Comparison of ENCODE assay signal across 16 cellular contexts in the genomic region with DNA sequence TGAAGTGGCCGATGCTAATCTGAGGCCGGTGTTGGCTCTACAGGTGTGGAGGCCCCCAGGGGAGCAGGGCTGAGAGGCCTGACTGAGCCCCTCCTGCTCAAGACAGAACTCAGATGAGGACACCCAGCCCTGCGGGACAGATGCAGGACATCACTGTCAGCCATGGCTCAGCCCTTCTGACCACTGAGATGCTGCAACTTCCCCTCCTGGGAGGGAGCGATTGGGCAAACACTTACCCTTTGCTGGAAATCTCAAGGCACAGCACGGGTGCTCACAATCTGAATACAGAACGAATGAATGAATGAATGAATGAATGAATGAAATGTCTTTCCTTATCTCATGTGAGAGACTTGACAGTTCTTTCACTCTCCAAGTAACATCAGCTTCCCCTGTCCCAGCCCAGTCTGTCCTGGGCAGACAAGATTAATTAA. TPM values are rescaled to one million over a fixed set of nuclear protein-coding genes. Genes with fewer than 3 reads are reported as not detected.
A peak's percentile ranks its signal among the peaks of the same experiment; 100 is the strongest.
DNase-seq lines count a peak whose midpoint lies in the region; ATAC-seq and TF ChIP-seq lines count a peak whose summit lies in the region.
"Had no signal": no experiment of that assay in that cellular context is flagged by ENCODE, and none has a peak within 500 bp of the region (broad histone marks: within the 10 kb centered on the region; RNA-seq: fewer than 3 reads in every experiment).

No MANE protein-coding gene starts in this region.

- H3K9ac ChIP-seq in BLaER1 treated with 17β-estradiol and CSF1 and Interleukin-3, amounts not matched to agents 10 nM and 100 nM, result peak overlapping the region; percentile 12 to 92 (median 67); a peak in 19 of 22 replicates

- H3K36me3 ChIP-seq in BLaER1 treated with 17β-estradiol and CSF1 and Interleukin-3, amounts not matched to agents 10 nM and 100 nM, result peaks cover 0 to 33% (median 10%) of the 10 kb centered on the region in 11 experiments; a peak in 10 of 22 replicates
- H3K36me3 ChIP-seq: uterus had no signal

- peaks cover 63 to 100% (median 79%) of the 10 kb centered on the region in 10 experiments for H3K4me1 ChIP-seq in BLaER1 treated with 17β-estradiol and CSF1 and Interleukin-3, amounts not matched to agents 10 nM and 100 nM
- H3K4me1 ChIP-seq: uterus had no signal

- no peaks in the 10 kb centered on the region for H3K27me3 ChIP-seq in BLaER1 treated with 17β-estradiol and CSF1 and Interleukin-3, amounts not matched to agents 10 nM and 100 nM
- H3K27me3 ChIP-seq: uterus had no signal

- H3K9me3 Mint-ChIP-seq in natural killer cell, result no peaks in the 10 kb centered on the region
- no peaks in the 10 kb centered on the region for H3K9me3 Mint-ChIP-seq in activated T-helper 1 cell treated with anti-CD3 and anti-CD28 coated beads, Interleukin-12 subunit alpha, Interleukin-12 subunit beta, Interleukin-2, Interleukin-4 antibody, amounts not matched to agents 30 ng/mL and 10 ng/mL and 1 ng/mL, durations not matched to agents 14 hours and 24 hours and 36 hours

- H3K36me3 Mint-ChIP-seq in natural killer cell, result no peaks in the 10 kb centered on the region
- no peaks in the 10 kb centered on the region for H3K36me3 Mint-ChIP-seq in activated T-helper 1 cell treated with anti-CD3 and anti-CD28 coated beads, Interleukin-12 subunit alpha, Interleukin-12 subunit beta, Interleukin-2, Interleukin-4 antibody, amounts not matched to agents 30 ng/mL and 10 ng/mL and 1 ng/mL, durations not matched to agents 14 hours and 24 hours and 36 hours (ENCODE audit: low read depth)

- no peak overlapping the region for H3K4me3 Mint-ChIP-seq in natural killer cell
- no peak overlapping the region for H3K4me3 Mint-ChIP-seq in activated T-helper 1 cell treated with anti-CD3 and anti-CD28 coated beads, Interleukin-12 subunit alpha, Interleukin-12 subunit beta, Interleukin-2, Interleukin-4 antibody, amounts not matched to agents 30 ng/mL and 10 ng/mL and 1 ng/mL, durations not matched to agents 14 hours and 24 hours and 36 hours

- intact Hi-C loops in natural killer cell (cut with micrococcal nuclease), result no loop called here
- intact Hi-C loops in activated T-helper 1 cell treated with anti-CD3 and anti-CD28 coated beads, Interleukin-12 subunit alpha, Interleukin-12 subunit beta, Interleukin-2, Interleukin-4 antibody, amounts not matched to agents 30 ng/mL and 10 ng/mL and 1 ng/mL, durations not matched to agents 14 hours and 24 hours and 36 hours (cut with micrococcal nuclease), result no loop called here

- no peaks in the 10 kb centered on the region for H4K20me1 ChIP-seq in BLaER1 treated with 17β-estradiol and CSF1 and Interleukin-3, amounts not matched to agents 10 nM and 100 nM

- no peaks in the 10 kb centered on the region for H3K27me3 Mint-ChIP-seq in natural killer cell (ENCODE audit: low read depth in 2 of 2)
- peaks cover 3% of the 10 kb centered on the region for H3K27me3 Mint-ChIP-seq in activated T-helper 1 cell treated with anti-CD3 and anti-CD28 coated beads, Interleukin-12 subunit alpha, Interleukin-12 subunit beta, Interleukin-2, Interleukin-4 antibody, amounts not matched to agents 30 ng/mL and 10 ng/mL and 1 ng/mL, durations not matched to agents 14 hours and 24 hours and 36 hours (ENCODE audit: insufficient read depth)

- H3K4me2 ChIP-seq in BLaER1 treated with 17β-estradiol and CSF1 and Interleukin-3, amounts not matched to agents 10 nM and 100 nM, result peak overlapping the region; percentile 64 to 99 (median 94)

- peak overlapping the region; percentile 51 to 99 (median 88) for H3K27ac ChIP-seq in BLaER1 treated with 17β-estradiol and CSF1 and Interleukin-3, amounts not matched to agents 10 nM and 100 nM
- H3K27ac ChIP-seq: uterus had no signal

- peak overlapping the region; percentile 90 to 96 for H3K27ac Mint-ChIP-seq in natural killer cell
- H3K27ac Mint-ChIP-seq in activated T-helper 1 cell treated with anti-CD3 and anti-CD28 coated beads, Interleukin-12 subunit alpha, Interleukin-12 subunit beta, Interleukin-2, Interleukin-4 antibody, amounts not matched to agents 30 ng/mL and 10 ng/mL and 1 ng/mL, durations not matched to agents 14 hours and 24 hours and 36 hours, result no peak overlapping the region

- H3K9me3 ChIP-seq in BLaER1 treated with 17β-estradiol and CSF1 and Interleukin-3, amounts not matched to agents 10 nM and 100 nM (replicated peaks in 1 of 11), result peaks cover 0 to 29% (median 27%) of the 10 kb centered on the region in 11 experiments; a peak in 18 of 22 replicates
- H3K9me3 ChIP-seq: uterus had no signal

- H3K4me1 Mint-ChIP-seq in natural killer cell, result peaks cover 78 to 91% of the 10 kb centered on the region in 2 donors
- peaks cover 14% of the 10 kb centered on the region for H3K4me1 Mint-ChIP-seq in activated T-helper 1 cell treated with anti-CD3 and anti-CD28 coated beads, Interleukin-12 subunit alpha, Interleukin-12 subunit beta, Interleukin-2, Interleukin-4 antibody, amounts not matched to agents 30 ng/mL and 10 ng/mL and 1 ng/mL, durations not matched to agents 14 hours and 24 hours and 36 hours (ENCODE audit: low read depth)

- no peak for TF ChIP-seq CTCF in natural killer cell (IDR thresholded peaks at IDR 0.05)

- peak in 1 of 3 donors; percentile 56 for ATAC-seq in natural killer cell

- H3K4me3 ChIP-seq in BLaER1 treated with 17β-estradiol and CSF1 and Interleukin-3, amounts not matched to agents 10 nM and 100 nM, result peak overlapping the region in 6 of 10 experiments; percentile 4 to 56 (median 28); a peak in 10 of 20 replicates
- H3K4me3 ChIP-seq: uterus had no signal

- peak; percentile 78 for DNase-seq in OCI-M1 (lab: John Stamatoyannopoulos, UW)
- peak; percentile 18 for DNase-seq in globus pallidus (ENCODE audit: low spot score)
- no peak for DNase-seq in natural killer cell
- no peak for DNase-seq in activated T-helper 1 cell treated with anti-CD3 and anti-CD28 coated beads, Interleukin-12 subunit alpha, Interleukin-12 subunit beta, Interleukin-2, Interleukin-4 antibody, amounts not matched to agents 30 ng/mL and 10 ng/mL and 1 ng/mL, durations not matched to agents 14 hours and 24 hours and 36 hours (ENCODE audit: low spot score)
- no peak for DNase-seq in germinal center (ENCODE audit: low spot score)
- no peak for DNase-seq in inferior parietal cortex (ENCODE audit: extremely low spot score)
- no peak for DNase-seq in D341Med (ENCODE audit: low spot score)
- DNase-seq: amniotic stem cell, DMS153, NCI-H1930, NCI-H774, SHP77, uterus had no signal

RNA-seq across cellular contexts. Expression of gene SIGLEC7, which starts 3.5 kb away (rescaled TPM):
- 10 to 100 TPM; 48.6 to 56.0 (median 49.5) TPM for total RNA-seq in natural killer cell
- total RNA-seq in activated T-helper 1 cell treated with anti-CD3 and anti-CD28 coated beads, Interleukin-12 subunit alpha, Interleukin-12 subunit beta, Interleukin-2, Interleukin-4 antibody, amounts not matched to agents 30 ng/mL and 10 ng/mL and 1 ng/mL, durations not matched to agents 14 hours and 24 hours and 36 hours, result not detected in 2 replicates
- total RNA-seq: glomerular endothelial cell, osteoblast had no signal

RNA-seq across cellular contexts. Expression of gene SIGLEC9, which starts 13.9 kb away (rescaled TPM):
- 10 to 100 TPM; 13.0 to 15.3 (median 13.8) TPM for total RNA-seq in natural killer cell
- 0.29 and 0.42 TPM in 2 replicates for total RNA-seq in activated T-helper 1 cell treated with anti-CD3 and anti-CD28 coated beads, Interleukin-12 subunit alpha, Interleukin-12 subunit beta, Interleukin-2, Interleukin-4 antibody, amounts not matched to agents 30 ng/mL and 10 ng/mL and 1 ng/mL, durations not matched to agents 14 hours and 24 hours and 36 hours
- total RNA-seq: glomerular endothelial cell, osteoblast had no signal

RNA-seq across cellular contexts. Expression of gene CTU1, which starts 30.4 kb away (rescaled TPM):
- 1 to 10 TPM; 2.5 to 6.5 (median 3.8) TPM for total RNA-seq in natural killer cell
- 12.5 and 14.0 TPM in 2 replicates for total RNA-seq in activated T-helper 1 cell treated with anti-CD3 and anti-CD28 coated beads, Interleukin-12 subunit alpha, Interleukin-12 subunit beta, Interleukin-2, Interleukin-4 antibody, amounts not matched to agents 30 ng/mL and 10 ng/mL and 1 ng/mL, durations not matched to agents 14 hours and 24 hours and 36 hours

RNA-seq across cellular contexts. Expression of gene KLK14, which starts 55.9 kb away (rescaled TPM):
- 1 to 10 TPM in 2 of 3 donors, under 1 TPM in 1; 0.64 to 1.3 (median 1.1) TPM for total RNA-seq in natural killer cell
- 0.64 and 1.2 TPM in 2 replicates for total RNA-seq in activated T-helper 1 cell treated with anti-CD3 and anti-CD28 coated beads, Interleukin-12 subunit alpha, Interleukin-12 subunit beta, Interleukin-2, Interleukin-4 antibody, amounts not matched to agents 30 ng/mL and 10 ng/mL and 1 ng/mL, durations not matched to agents 14 hours and 24 hours and 36 hours
- total RNA-seq: glomerular endothelial cell, osteoblast had no signal

Comparison
In these comparisons a context has a peak if more than half of its experiments do, and no peak if none do; other contexts are left out.
1. DNase-seq: peak in OCI-M1 (single experiment) and globus pallidus (single experiment); none in natural killer cell (single experiment), activated T-helper 1 cell treated with anti-CD3 and anti-CD28 coated beads, Interleukin-12 subunit alpha, Interleukin-12 subunit beta, Interleukin-2, Interleukin-4 antibody, amounts not matched to agents 30 ng/mL and 10 ng/mL and 1 ng/mL, durations not matched to agents 14 hours and 24 hours and 36 hours (single experiment), germinal center (single experiment), inferior parietal cortex (single experiment) and D341Med (single experiment).
2. RNA of gene SIGLEC7, which starts 3.5 kb away (total RNA-seq): 48.6 to 56.0 TPM in natural killer cell; not detected in activated T-helper 1 cell treated with anti-CD3 and anti-CD28 coated beads, Interleukin-12 subunit alpha, Interleukin-12 subunit beta, Interleukin-2, Interleukin-4 antibody, amounts not matched to agents 30 ng/mL and 10 ng/mL and 1 ng/mL, durations not matched to agents 14 hours and 24 hours and 36 hours; every median in the first group is over 10 times any median in the second.